29 cellular contexts compared by ENCODE assay signal in genomic region chr11:66178183-66178582, GRCh38.
"Had no signal": no experiment of that assay in that cellular context is flagged by ENCODE, and none has a peak within 500 bp of the region (broad histone marks: within the 10 kb centered on the region; RNA-seq: fewer than 3 reads in every experiment).

No MANE protein-coding gene starts in this region.

- H3K27ac Mint-ChIP-seq: nephron progenitor cell; progenitor cell of endocrine pancreas; stimulated activated effector memory CD8-positive, alpha-beta T cell treated with anti-CD3 and anti-CD28 coated beads, Interleukin-12 subunit alpha, Interleukin-12 subunit beta, amount 100 ng/mL, for 72 hours; stimulated activated naive CD8-positive, alpha-beta T cell treated with anti-CD3 and anti-CD28 coated beads, Interleukin-15, Interleukin-2, amounts not matched to agents 100 ng/mL and 50 ng/mL, for 24 hours had no signal

- H3K4me3 ChIP-seq: pancreas, psoas muscle, right lobe of liver, sigmoid colon, stomach, thoracic aorta, thyroid gland, tibial nerve, upper lobe of left lung, vagina had no signal

- H3K36me3 ChIP-seq: pancreas, right lobe of liver, sigmoid colon, thoracic aorta, thyroid gland, tibial nerve, upper lobe of left lung, vagina had no signal

- H3K9me3 Mint-ChIP-seq: naive thymus-derived CD8-positive, alpha-beta T cell; natural killer cell treated with Interleukin-12 subunit alpha and Interleukin-12 subunit beta and Interleukin-15 and Interleukin-18, amount 100 ng/mL, for 72 hours; nephron progenitor cell; neural crest cell; stimulated activated effector memory CD8-positive, alpha-beta T cell treated with anti-CD3 and anti-CD28 coated beads, Interleukin-12 subunit alpha, Interleukin-12 subunit beta, amount 100 ng/mL, for 72 hours; stimulated activated naive B cell treated with anti-CD40 and anti-IgM and Interleukin-4, amounts not matched to agents 10 μg/mL and 1 μg/mL and 100 μg/mL, for 72 hours; stimulated activated naive CD8-positive, alpha-beta T cell treated with anti-CD3 and anti-CD28 coated beads, Interleukin-15, Interleukin-2, amounts not matched to agents 100 ng/mL and 50 ng/mL, for 24 hours had no signal

- H3K27ac ChIP-seq: neutrophil, pancreas, psoas muscle, right lobe of liver, sigmoid colon, stomach, thoracic aorta, thyroid gland, tibial nerve, upper lobe of left lung, vagina had no signal

- H3K36me3 Mint-ChIP-seq: natural killer cell treated with Interleukin-12 subunit alpha and Interleukin-12 subunit beta and Interleukin-15 and Interleukin-18, amount 100 ng/mL, for 72 hours had no signal

- ATAC-seq: naive thymus-derived CD8-positive, alpha-beta T cell; natural killer cell treated with Interleukin-12 subunit alpha and Interleukin-12 subunit beta and Interleukin-15 and Interleukin-18, amount 100 ng/mL, for 72 hours; pancreas; psoas muscle; right cardiac atrium; right lobe of liver; stimulated activated effector memory CD8-positive, alpha-beta T cell treated with anti-CD3 and anti-CD28 coated beads, Interleukin-12 subunit alpha, Interleukin-12 subunit beta, amount 100 ng/mL, for 72 hours; stimulated activated naive B cell treated with anti-CD40 and anti-IgM and Interleukin-4, amounts not matched to agents 10 μg/mL and 1 μg/mL and 100 μg/mL, for 72 hours had no signal

- H3K4me1 ChIP-seq: psoas muscle, right lobe of liver, sigmoid colon, vagina had no signal

- H3K9me3 ChIP-seq: neutrophil, pancreas, psoas muscle, right lobe of liver, sigmoid colon, stomach, thoracic aorta, thyroid gland, tibial nerve, upper lobe of left lung, vagina had no signal

- H3K4me1 Mint-ChIP-seq: neural crest cell had no signal

- H3K27me3 Mint-ChIP-seq: naive thymus-derived CD8-positive, alpha-beta T cell; natural killer cell treated with Interleukin-12 subunit alpha and Interleukin-12 subunit beta and Interleukin-15 and Interleukin-18, amount 100 ng/mL, for 72 hours; progenitor cell of endocrine pancreas; stimulated activated naive B cell treated with anti-CD40 and anti-IgM and Interleukin-4, amounts not matched to agents 10 μg/mL and 1 μg/mL and 100 μg/mL, for 72 hours; stimulated activated naive CD8-positive, alpha-beta T cell treated with anti-CD3 and anti-CD28 coated beads, Interleukin-15, Interleukin-2, amounts not matched to agents 100 ng/mL and 50 ng/mL, for 24 hours had no signal

- FAIRE-seq: pancreas, small intestine, urothelium cell line had no signal

- H3K4me3 Mint-ChIP-seq: naive thymus-derived CD8-positive, alpha-beta T cell; natural killer cell treated with Interleukin-12 subunit alpha and Interleukin-12 subunit beta and Interleukin-15 and Interleukin-18, amount 100 ng/mL, for 72 hours; nephron progenitor cell; neural crest cell; stimulated activated effector memory CD8-positive, alpha-beta T cell treated with anti-CD3 and anti-CD28 coated beads, Interleukin-12 subunit alpha, Interleukin-12 subunit beta, amount 100 ng/mL, for 72 hours; stimulated activated naive B cell treated with anti-CD40 and anti-IgM and Interleukin-4, amounts not matched to agents 10 μg/mL and 1 μg/mL and 100 μg/mL, for 72 hours; stimulated activated naive CD8-positive, alpha-beta T cell treated with anti-CD3 and anti-CD28 coated beads, Interleukin-15, Interleukin-2, amounts not matched to agents 100 ng/mL and 50 ng/mL, for 24 hours had no signal

- DNase-seq: naive thymus-derived CD8-positive, alpha-beta T cell; nephron progenitor cell; nucleus accumbens; pancreas; psoas muscle; right cardiac atrium; right lobe of liver; sigmoid colon; small intestine; stimulated activated CD4-positive, alpha-beta T cell treated with anti-CD3 and anti-CD28 coated beads, Interleukin-15, amount 100 ng/mL, for 24 hours; stimulated activated CD4-positive, alpha-beta T cell treated with anti-CD3 and anti-CD28 coated beads, Interleukin-2, amount 100 ng/mL, for 24 hours; stimulated activated CD4-positive, alpha-beta T cell treated with anti-CD3 and anti-CD28 coated beads, Interleukin-2, amount 100 ng/mL, for 48 hours; stimulated activated CD4-positive, alpha-beta T cell treated with anti-CD3 and anti-CD28 coated beads, Interleukin-4, amount 100 ng/mL, for 24 hours; stimulated activated naive B cell treated with anti-CD40 and anti-IgM and Interleukin-4, amounts not matched to agents 10 μg/mL and 1 μg/mL and 100 μg/mL, for 72 hours; stimulated activated naive CD4-positive, alpha-beta T cell treated with Interleukin-2 at 50 U/mL for 16 hours; stomach; thyroid gland; trophoblast cell; upper lobe of left lung had no signal

- H3K27me3 ChIP-seq: neutrophil, pancreas, right lobe of liver, sigmoid colon, stomach, thyroid gland, tibial nerve, upper lobe of left lung, vagina had no signal
